Comparison of ENCODE assay signal across 20 cellular contexts in genomic region chr3:180973543-180973942, GRCh38. TPM values are rescaled to one million over a fixed set of nuclear protein-coding genes. Genes with fewer than 3 reads are reported as not detected.
DNase-seq lines count a peak whose midpoint lies in the region; ATAC-seq and FAIRE-seq lines count a peak whose summit lies in the region.
"Had no signal": no experiment of that assay in that cellular context is flagged by ENCODE, and none has a peak within 500 bp of the region (broad histone marks: within the 10 kb centered on the region; RNA-seq: fewer than 3 reads in every experiment).

No MANE protein-coding gene starts in this region.

- FAIRE-seq in GM18507 (lab: Jason Lieb, UNC): no peak

- peak; percentile 79 for ATAC-seq in GM19395 (IDR thresholded peaks at IDR 0.05; ENCODE audit: unreplicated experiment)
- peak; percentile 69 for ATAC-seq in HG02798 (IDR thresholded peaks at IDR 0.05; ENCODE audit: poor library complexity, unreplicated experiment)
- ATAC-seq in HG03442 (IDR thresholded peaks at IDR 0.05; ENCODE audit: unreplicated experiment): peak; percentile 66
- ATAC-seq: left lobe of liver had no signal

- H3K4me3 ChIP-seq in SJCRH30: no peak overlapping the region
- H3K4me3 ChIP-seq: coronary artery, esophagus muscularis mucosa, GM23248, hepatocyte, Peyer's patch had no signal

- no peaks in the 10 kb centered on the region for H3K27me3 ChIP-seq in SJCRH30
- H3K27me3 ChIP-seq: BE2C, esophagus muscularis mucosa, hepatocyte, Peyer's patch had no signal

- DNase-seq in GM18507 (ENCODE audit: extremely low spot score, insufficient read length, low read depth) (peak; percentile 2), hepatic stellate cell (ENCODE audit: low spot score) (no peak), AML-193 (lab: John Stamatoyannopoulos, UW) (no peak), SJCRH30 (no peak), NCI-H82 (lab: John Stamatoyannopoulos, UW) (no peak)
- DNase-seq: anterior cingulate cortex, BE2C, GM23248, naive B cell, NCI-H1436, NCI-H510A, Peyer's patch had no signal

- H3K9me3 ChIP-seq in SJCRH30 (replicated peaks): no peaks in the 10 kb centered on the region
- H3K9me3 ChIP-seq: BE2C, esophagus muscularis mucosa, Peyer's patch had no signal

- H3K36me3 ChIP-seq in SJCRH30: peaks cover 77% of the 10 kb centered on the region

- H3K27ac ChIP-seq in SJCRH30: no peak overlapping the region
- H3K27ac ChIP-seq: coronary artery, esophagus muscularis mucosa, GM23248, hepatocyte, KMS-11, Peyer's patch had no signal

- no peaks in the 10 kb centered on the region for H3K4me1 ChIP-seq in SJCRH30
- H3K4me1 ChIP-seq: BE2C, esophagus muscularis mucosa, Peyer's patch had no signal

RNA-seq across cellular contexts. Expression of gene DNAJC19, which starts 16.0 kb away (rescaled TPM):
- 23.2 and 31.7 TPM in 2 replicates for total RNA-seq in SJCRH30 (2014; rRNA removed; shearing (Covaris generic))
